16 cellular contexts compared by ENCODE assay signal in the genomic region with DNA sequence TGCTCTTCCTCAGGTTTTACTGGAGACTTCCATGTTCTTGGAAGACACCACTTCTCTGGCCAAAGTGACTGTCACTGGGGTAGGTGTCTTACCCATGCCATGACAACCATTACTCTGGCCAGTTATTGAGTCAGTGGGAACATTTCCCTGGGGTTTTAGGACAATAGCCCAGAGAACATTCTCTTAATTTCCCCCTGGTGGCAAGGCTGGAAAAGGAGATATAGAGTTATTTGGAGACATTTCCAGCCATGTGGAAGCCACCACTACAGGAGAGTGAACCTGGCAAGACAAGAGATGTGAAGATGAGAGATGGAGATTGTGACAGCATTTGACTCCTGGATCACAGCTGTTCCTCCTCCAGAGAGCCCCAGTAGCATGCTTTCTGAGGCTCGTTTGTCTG.
"Had no signal": no experiment of that assay in that cellular context is flagged by ENCODE, and none has a peak within 500 bp of the region (broad histone marks: within the 10 kb centered on the region; RNA-seq: fewer than 3 reads in every experiment).

No MANE protein-coding gene starts in this region.

- DNase-seq: activated CD4-positive, alpha-beta memory T cell treated with anti-CD3 and anti-CD28 coated beads for 36 hours; activated CD4-positive, alpha-beta T cell treated with anti-CD3 and anti-CD28 coated beads for 1 hour; activated gamma-delta T cell; activated naive CD8-positive, alpha-beta T cell treated with anti-CD3 and anti-CD28 coated beads for 36 hours; activated T-cell treated with anti-CD3 and anti-CD28 coated beads, Interleukin-2, amount 50 U/mL, for 48 hours; dorsolateral prefrontal cortex; heart left ventricle; mammary epithelial cell; natural killer cell; occipital lobe; psoas muscle; stimulated activated CD4-positive, alpha-beta T cell treated with anti-CD3 and anti-CD28 coated beads, Interleukin-4, amount 100 ng/mL, for 1 hour; stimulated activated CD8-positive, alpha-beta memory T cell treated with anti-CD3 and anti-CD28 coated beads, Interleukin-4, amount 100 ng/mL, for 48 hours had no signal

- H3K4me1 ChIP-seq: esophagus muscularis mucosa, psoas muscle had no signal

- H3K36me3 Mint-ChIP-seq: activated CD4-positive, alpha-beta memory T cell treated with anti-CD3 and anti-CD28 coated beads for 36 hours; activated naive CD8-positive, alpha-beta T cell treated with anti-CD3 and anti-CD28 coated beads for 36 hours; natural killer cell had no signal

- H3K36me3 ChIP-seq: heart left ventricle had no signal

- H3K9me3 Mint-ChIP-seq: activated CD4-positive, alpha-beta memory T cell treated with anti-CD3 and anti-CD28 coated beads for 36 hours; activated naive CD8-positive, alpha-beta T cell treated with anti-CD3 and anti-CD28 coated beads for 36 hours; natural killer cell; stimulated activated naive CD8-positive, alpha-beta T cell treated with anti-CD3 and anti-CD28 coated beads, Interleukin-15, Interleukin-2, amounts not matched to agents 100 ng/mL and 50 ng/mL, for 24 hours had no signal

- H3K27me3 Mint-ChIP-seq: activated CD4-positive, alpha-beta memory T cell treated with anti-CD3 and anti-CD28 coated beads for 36 hours; activated naive CD8-positive, alpha-beta T cell treated with anti-CD3 and anti-CD28 coated beads for 36 hours; stimulated activated naive CD8-positive, alpha-beta T cell treated with anti-CD3 and anti-CD28 coated beads, Interleukin-15, Interleukin-2, amounts not matched to agents 100 ng/mL and 50 ng/mL, for 24 hours had no signal

- H3K27ac ChIP-seq: dorsolateral prefrontal cortex, esophagus muscularis mucosa, heart left ventricle, psoas muscle had no signal

- H3K9me3 ChIP-seq: esophagus muscularis mucosa, heart left ventricle, psoas muscle had no signal

- H3K27ac Mint-ChIP-seq: activated CD4-positive, alpha-beta memory T cell treated with anti-CD3 and anti-CD28 coated beads for 36 hours; activated naive CD8-positive, alpha-beta T cell treated with anti-CD3 and anti-CD28 coated beads for 36 hours; natural killer cell; stimulated activated naive CD8-positive, alpha-beta T cell treated with anti-CD3 and anti-CD28 coated beads, Interleukin-15, Interleukin-2, amounts not matched to agents 100 ng/mL and 50 ng/mL, for 24 hours had no signal

- H3K4me3 Mint-ChIP-seq: activated CD4-positive, alpha-beta memory T cell treated with anti-CD3 and anti-CD28 coated beads for 36 hours; activated naive CD8-positive, alpha-beta T cell treated with anti-CD3 and anti-CD28 coated beads for 36 hours; natural killer cell; stimulated activated naive CD8-positive, alpha-beta T cell treated with anti-CD3 and anti-CD28 coated beads, Interleukin-15, Interleukin-2, amounts not matched to agents 100 ng/mL and 50 ng/mL, for 24 hours had no signal

- ATAC-seq: heart left ventricle, left lobe of liver, natural killer cell, psoas muscle had no signal

- H3K4me3 ChIP-seq: dorsolateral prefrontal cortex, esophagus muscularis mucosa, heart left ventricle, psoas muscle had no signal

- H3K27me3 ChIP-seq: dorsolateral prefrontal cortex, esophagus muscularis mucosa, heart left ventricle had no signal
